ENCODE assay signal across 10 cellular contexts in the genomic region with DNA sequence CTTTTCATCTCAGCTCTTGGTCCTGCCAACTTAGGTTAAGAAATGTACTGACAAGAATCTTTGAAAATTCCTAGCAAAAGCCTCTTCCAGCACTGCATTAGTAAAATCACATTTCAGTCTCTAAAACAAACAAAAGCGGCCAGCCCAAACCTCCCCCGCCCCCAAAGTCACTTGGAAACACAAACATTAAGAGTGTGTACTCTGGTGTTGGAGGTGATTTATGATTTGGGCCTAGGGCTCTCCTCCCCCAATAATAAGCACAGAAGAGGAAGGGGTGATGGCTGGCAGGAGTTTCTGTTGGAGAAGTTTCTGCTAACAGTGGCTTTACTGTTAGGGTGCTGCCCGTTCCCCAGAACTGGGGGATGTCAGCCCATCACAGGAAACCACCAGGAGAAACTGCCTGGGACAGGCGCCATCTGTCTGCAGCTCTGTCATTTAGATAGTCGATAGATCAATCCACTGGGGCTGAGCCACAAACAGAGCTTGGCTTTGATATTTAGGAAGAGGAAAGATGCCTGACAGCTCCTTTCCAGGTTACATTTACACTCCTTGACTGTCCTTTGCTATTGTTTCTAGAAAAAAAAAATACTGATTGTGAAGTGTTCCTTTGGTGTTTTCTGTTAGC.
A peak's percentile ranks its signal among the peaks of the same experiment; 100 is the strongest.
DNase-seq lines count a peak whose midpoint lies in the region; ATAC-seq and TF ChIP-seq lines count a peak whose summit lies in the region.
"Had no signal": no experiment of that assay in that cellular context is flagged by ENCODE, and none has a peak within 500 bp of the region (broad histone marks: within the 10 kb centered on the region; RNA-seq: fewer than 3 reads in every experiment).

No MANE protein-coding gene starts in this region.

- H3K36me3 Mint-ChIP-seq in activated CD4-positive, alpha-beta memory T cell treated with anti-CD3 and anti-CD28 coated beads for 36 hours: no peaks in the 10 kb centered on the region

- no peak overlapping the region for H3K27ac Mint-ChIP-seq in activated CD4-positive, alpha-beta memory T cell treated with anti-CD3 and anti-CD28 coated beads for 36 hours

- CTCF ChIA-PET in activated CD4-positive, alpha-beta memory T cell treated with anti-CD3 and anti-CD28 coated beads for 36 hours (lab: Charles Lee): interaction anchor here (0.7 to 1.6 kb wide), 5 partner anchors 9 to 106 kb away, joined by 3 to 6 read pairs (median 3); no protein-coding TSS in a partner anchor

- peak; percentile 59 for TF ChIP-seq CTCF in DND-41 (IDR thresholded peaks at IDR 0.05; ENCODE audit: borderline replicate concordance, extremely low read depth, low read length, poor library complexity, severe bottlenecking)
- no peak for TF ChIP-seq CTCF in mucosa of descending colon (IDR thresholded peaks at IDR 0.05)

- H2AFZ ChIP-seq in DND-41 (ENCODE audit: low read depth, low read length): no peak overlapping the region

- peaks cover 4% of the 10 kb centered on the region for H3K4me1 Mint-ChIP-seq in activated CD4-positive, alpha-beta memory T cell treated with anti-CD3 and anti-CD28 coated beads for 36 hours (ENCODE audit: low read depth)

- no peak overlapping the region for H3K9ac ChIP-seq in DND-41 (ENCODE audit: low read depth, low read length)

- peak; percentile 82 for ATAC-seq in DND-41 (ENCODE audit: insufficient read depth, low read depth)
- peak; percentile 21 for ATAC-seq in mucosa of descending colon
- no peak for ATAC-seq in HG03342 (IDR thresholded peaks at IDR 0.05; ENCODE audit: unreplicated experiment)
- no peak for ATAC-seq in GM18505 (IDR thresholded peaks at IDR 0.05; ENCODE audit: unreplicated experiment)

- H3K27me3 ChIP-seq in DND-41 (ENCODE audit: insufficient read depth, low read length, poor library complexity): no peaks in the 10 kb centered on the region
- H3K27me3 ChIP-seq: neutrophil had no signal

- peak overlapping the region; percentile 47; the same call in 1 of the 2 replicates for H3K27ac ChIP-seq in DND-41 (ENCODE audit: low read length)
- H3K27ac ChIP-seq: neutrophil had no signal

- H3K4me3 ChIP-seq in DND-41 (ENCODE audit: low read depth in 1 of 2, low read length in 2 of 2): no peak overlapping the region
- H3K4me3 ChIP-seq in mucosa of descending colon: no peak overlapping the region

- H3K79me2 ChIP-seq in DND-41 (ENCODE audit: insufficient read depth, low read length): no peaks in the 10 kb centered on the region

- TF ChIP-seq POLR2A in GM18505 (IDR thresholded peaks at IDR 0.05; ENCODE audit: borderline replicate concordance, extremely low read depth, insufficient read depth, insufficient read length): no peak

- H3K36me3 ChIP-seq in DND-41 (ENCODE audit: insufficient read depth, low read length) (no peaks in the 10 kb centered on the region), mucosa of descending colon (ENCODE audit: low read depth) (no peaks in the 10 kb centered on the region)
- H3K36me3 ChIP-seq: neutrophil had no signal

- POLR2A ChIA-PET in activated CD4-positive, alpha-beta memory T cell treated with anti-CD3 and anti-CD28 coated beads for 36 hours (lab: Charles Lee): no interaction called here

- no peaks in the 10 kb centered on the region for H3K9me3 Mint-ChIP-seq in activated CD4-positive, alpha-beta memory T cell treated with anti-CD3 and anti-CD28 coated beads for 36 hours

- H3K4me1 ChIP-seq in DND-41 (ENCODE audit: insufficient read depth, low read length): peaks cover 20% of the 10 kb centered on the region
- no peaks in the 10 kb centered on the region for H3K4me1 ChIP-seq in mucosa of descending colon (ENCODE audit: low read depth)

- H3K4me2 ChIP-seq in DND-41 (ENCODE audit: insufficient read depth, low read length): no peak overlapping the region

- no peak overlapping the region for H3K4me3 Mint-ChIP-seq in activated CD4-positive, alpha-beta memory T cell treated with anti-CD3 and anti-CD28 coated beads for 36 hours

- H3K9me3 ChIP-seq in DND-41 (ENCODE audit: insufficient read depth, low read length, severe bottlenecking) (no peaks in the 10 kb centered on the region), mucosa of descending colon (no peaks in the 10 kb centered on the region)
- H3K9me3 ChIP-seq: neutrophil had no signal

- intact Hi-C loops in activated CD4-positive, alpha-beta memory T cell treated with anti-CD3 and anti-CD28 coated beads for 36 hours (cut with micrococcal nuclease): loop anchor here (5.0 kb wide), 1 partner anchor 105 kb away; no protein-coding TSS in a partner anchor
- intact Hi-C loops in mucosa of descending colon (cut with DNase I, micrococcal nuclease): no loop called here

- no peaks in the 10 kb centered on the region for H4K20me1 ChIP-seq in DND-41 (ENCODE audit: insufficient read depth, low read length)

- DNase-seq in DND-41 (peak; percentile 58), HuH-7 (ENCODE audit: low spot score) (peak; percentile 20), mucosa of descending colon (peak in 1 of 3 donors; percentile 21), A172 (ENCODE audit: low spot score) (no peak), kidney tubule cell (ENCODE audit: low spot score) (no peak)
- DNase-seq in activated CD4-positive, alpha-beta memory T cell treated with anti-CD3 and anti-CD28 coated beads for 36 hours: peak; percentile 51
- DNase-seq: Karpas-422 had no signal

- no peaks in the 10 kb centered on the region for H3K27me3 Mint-ChIP-seq in activated CD4-positive, alpha-beta memory T cell treated with anti-CD3 and anti-CD28 coated beads for 36 hours

Comparison
In these comparisons a context has a peak if more than half of its experiments do, and no peak if none do; other contexts are left out.
1. ATAC-seq: peak in DND-41 (single experiment) and mucosa of descending colon (single experiment); none in HG03342 (single experiment) and GM18505 (single experiment).
2. DNase-seq: peak in DND-41 (single experiment), HuH-7 (single experiment) and activated CD4-positive, alpha-beta memory T cell treated with anti-CD3 and anti-CD28 coated beads for 36 hours (single experiment); none in A172 (single experiment) and kidney tubule cell (single experiment).